ENCODE assay signal across 8 cellular contexts in the genomic region with DNA sequence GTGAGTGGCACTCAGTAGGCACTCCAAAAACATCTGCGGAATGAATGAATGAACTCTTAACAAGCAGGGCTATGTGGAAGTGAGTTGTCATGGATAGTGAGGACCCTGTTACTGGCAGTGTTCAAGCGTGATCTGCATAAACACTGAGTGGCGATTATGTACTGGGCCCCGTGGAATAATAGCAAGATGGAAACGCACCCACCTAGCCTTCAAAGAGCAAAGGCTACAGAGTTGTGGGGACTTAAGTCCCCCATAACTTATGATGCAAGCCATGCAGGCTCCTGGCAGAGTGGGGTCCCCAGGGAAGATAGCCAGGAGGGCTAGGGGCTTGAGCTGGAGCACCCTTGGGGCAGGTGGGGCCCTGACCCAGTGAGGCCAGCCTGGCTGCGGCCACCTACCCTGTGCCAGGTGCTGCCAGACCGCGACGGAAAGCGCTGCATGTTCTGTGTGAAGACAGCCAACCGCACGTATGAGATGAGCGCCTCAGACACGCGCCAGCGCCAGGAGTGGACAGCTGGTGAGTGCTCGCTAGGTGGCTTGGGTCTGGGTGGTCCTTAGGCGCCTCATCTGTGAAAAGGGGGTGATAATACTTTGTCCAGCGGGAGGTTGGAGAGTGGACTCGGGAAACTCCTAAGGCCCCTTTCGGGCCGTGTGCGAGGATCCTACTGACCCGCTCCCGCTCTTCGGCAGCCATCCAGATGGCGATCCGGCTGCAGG. TPM values are rescaled to one million over a fixed set of nuclear protein-coding genes. Genes with fewer than 3 reads are reported as not detected.
DNase-seq lines count a peak whose midpoint lies in the region; ATAC-seq and TF ChIP-seq lines count a peak whose summit lies in the region.

No MANE protein-coding gene starts in this region.

- H3K27ac Mint-ChIP-seq in activated CD4-positive, alpha-beta memory T cell treated with anti-CD3 and anti-CD28 coated beads, Interleukin-2, amount 10 ng/mL, durations not matched to agents 7 days and 5 days, result no peak overlapping the region

- H3K27ac ChIP-seq in SK-N-MC (no peak overlapping the region), prostate gland (peak overlapping the region in 1 of 2 donors; percentile 22)

- no peak for TF ChIP-seq CTCF in prostate gland (IDR thresholded peaks at IDR 0.05)

- TF ChIP-seq POLR2A in prostate gland (IDR thresholded peaks at IDR 0.05), result no peak

- H3K9ac ChIP-seq in ES-I3 (ENCODE audit: low read depth, low read length) (peak overlapping the region; percentile 50), SK-N-MC (ENCODE audit: insufficient read length) (no peak overlapping the region)

- POLR2A ChIA-PET in activated CD4-positive, alpha-beta memory T cell treated with anti-CD3 and anti-CD28 coated beads, Interleukin-2, amount 10 ng/mL, durations not matched to agents 7 days and 5 days (lab: Charles Lee), result interaction anchor here (0.9 to 11.6 kb wide), 6 partner anchors 8 to 151 kb away, joined by 3 to 190 read pairs (median 3); partner anchors contain the start of genes DEF6 and RPL10A

- WGBS in prostate gland, result 31% methylated on average over 28 of the region's 28 CpGs

- DNase-seq in SK-N-MC (ENCODE audit: low read depth, low spot score), result no peak
- DNase-seq in Right ventricle myocardium superior, result peak; percentile 56
- DNase-seq in prostate gland (ENCODE audit: low spot score), result no peak
- no peak for DNase-seq in activated CD4-positive, alpha-beta T cell treated with anti-CD3 and anti-CD28 coated beads, Interleukin-2, amount 50 U/mL, for 4 hours
- DNase-seq in activated CD4-positive, alpha-beta memory T cell treated with anti-CD3 and anti-CD28 coated beads, Interleukin-2, amount 10 ng/mL, durations not matched to agents 7 days and 5 days, result no peak
- DNase-seq in activated gamma-delta T cell (lab: John Stamatoyannopoulos, UW), result no peak
- DNase-seq in GOT3 (lab: John Stamatoyannopoulos, UW), result no peak

- peaks cover 85% of the 10 kb centered on the region for H3K36me3 Mint-ChIP-seq in activated CD4-positive, alpha-beta memory T cell treated with anti-CD3 and anti-CD28 coated beads, Interleukin-2, amount 10 ng/mL, durations not matched to agents 7 days and 5 days (ENCODE audit: low read depth)

- peak; percentile 35 for ATAC-seq in Right ventricle myocardium superior (ENCODE audit: poor library complexity)

- H3K9me3 Mint-ChIP-seq in activated CD4-positive, alpha-beta memory T cell treated with anti-CD3 and anti-CD28 coated beads, Interleukin-2, amount 10 ng/mL, durations not matched to agents 7 days and 5 days, result no peaks in the 10 kb centered on the region

- no peaks in the 10 kb centered on the region for H3K9me3 ChIP-seq in ES-I3 (ENCODE audit: control insufficient read depth, insufficient read depth, low read length)
- H3K9me3 ChIP-seq in SK-N-MC (ENCODE audit: low read depth, low read length), result no peaks in the 10 kb centered on the region
- H3K9me3 ChIP-seq in prostate gland, result no peaks in the 10 kb centered on the region

- peak overlapping the region; percentile 93 for H3K4me3 ChIP-seq in SK-N-MC
- H3K4me3 ChIP-seq in prostate gland, result peak overlapping the region; percentile 27 to 41

- CTCF ChIA-PET in activated CD4-positive, alpha-beta memory T cell treated with anti-CD3 and anti-CD28 coated beads, Interleukin-2, amount 10 ng/mL, durations not matched to agents 7 days and 5 days (lab: Charles Lee), result interaction anchor here (1.3 kb wide), 1 partner anchor 17 kb away, joined by 3 read pairs; no protein-coding TSS in a partner anchor

- peaks cover 31% of the 10 kb centered on the region for H3K4me1 Mint-ChIP-seq in activated CD4-positive, alpha-beta memory T cell treated with anti-CD3 and anti-CD28 coated beads, Interleukin-2, amount 10 ng/mL, durations not matched to agents 7 days and 5 days

- H3K4me3 Mint-ChIP-seq in activated CD4-positive, alpha-beta memory T cell treated with anti-CD3 and anti-CD28 coated beads, Interleukin-2, amount 10 ng/mL, durations not matched to agents 7 days and 5 days, result no peak overlapping the region

- H3K27me3 ChIP-seq in prostate gland (replicated peaks; ENCODE audit: insufficient read depth), result no peaks in the 10 kb centered on the region

- H3K36me3 ChIP-seq in ES-I3 (ENCODE audit: insufficient read depth, low read length) (no peaks in the 10 kb centered on the region), SK-N-MC (ENCODE audit: insufficient read depth, low read length) (no peaks in the 10 kb centered on the region), prostate gland (no peaks in the 10 kb centered on the region)

- intact Hi-C loops in Right ventricle myocardium superior (cut with DNase I) (no loop called here), prostate gland (cut with DNase I) (no loop called here)

- no peaks in the 10 kb centered on the region for H3K4me1 ChIP-seq in ES-I3 (ENCODE audit: insufficient read depth, low read length)
- peaks cover 6% of the 10 kb centered on the region for H3K4me1 ChIP-seq in prostate gland (replicated peaks)

- no peaks in the 10 kb centered on the region for H3K27me3 Mint-ChIP-seq in activated CD4-positive, alpha-beta memory T cell treated with anti-CD3 and anti-CD28 coated beads, Interleukin-2, amount 10 ng/mL, durations not matched to agents 7 days and 5 days

RNA-seq across cellular contexts. Expression of gene DEF6, which starts 20.0 kb away (rescaled TPM):
- total RNA-seq in Right ventricle myocardium superior (0.97 TPM), prostate gland (10 to 100 TPM; 20.2 to 33.4 TPM)
- 100 to 1,000 TPM; 201 to 215 TPM for total RNA-seq in activated CD4-positive, alpha-beta memory T cell treated with anti-CD3 and anti-CD28 coated beads, Interleukin-2, amount 10 ng/mL, durations not matched to agents 7 days and 5 days

RNA-seq across cellular contexts. Expression of gene PPARD, which starts 24.7 kb away (rescaled TPM):
- 12.8 TPM for total RNA-seq in Right ventricle myocardium superior
- total RNA-seq in prostate gland, result 10 to 100 TPM; 21.2 to 24.1 TPM
- total RNA-seq in activated CD4-positive, alpha-beta memory T cell treated with anti-CD3 and anti-CD28 coated beads, Interleukin-2, amount 10 ng/mL, durations not matched to agents 7 days and 5 days, result 10 to 100 TPM; 23.1 to 23.4 TPM

RNA-seq across cellular contexts. Expression of gene ZNF76, which starts 58.1 kb away (rescaled TPM):
- total RNA-seq in Right ventricle myocardium superior (35.3 TPM), prostate gland (10 to 100 TPM; 39.5 to 75.5 TPM)
- total RNA-seq in activated CD4-positive, alpha-beta memory T cell treated with anti-CD3 and anti-CD28 coated beads, Interleukin-2, amount 10 ng/mL, durations not matched to agents 7 days and 5 days, result 10 to 100 TPM; 42.6 to 42.7 TPM

Comparison
In these comparisons a context has a peak if more than half of its experiments do, and no peak if none do; other contexts are left out.
1. RNA of gene DEF6, which starts 20.0 kb away (total RNA-seq): 201 to 215 TPM in activated CD4-positive, alpha-beta memory T cell treated with anti-CD3 and anti-CD28 coated beads, Interleukin-2, amount 10 ng/mL, durations not matched to agents 7 days and 5 days and 20.2 to 33.4 TPM in prostate gland; 0.97 TPM in Right ventricle myocardium superior (single experiment); every median in the first group is over 10 times any median in the second.